In genomic region chr7:105362685-105363084, GRCh38 we compare ENCODE assay signal across 4 cellular contexts. TPM values are rescaled to one million over a fixed set of nuclear protein-coding genes. Genes with fewer than 3 reads are reported as not detected.
DNase-seq lines count a peak whose midpoint lies in the region; ATAC-seq, FAIRE-seq and TF ChIP-seq lines count a peak whose summit lies in the region.
"Not testable (repeated sequence)": the region's sequence is repeated elsewhere in the genome, so short reads cannot be mapped to it uniquely, and the experiment has no call there.

No MANE protein-coding gene starts in this region.

- not testable (repeated sequence) for FAIRE-seq in K562 (lab: Jason Lieb, UNC)

- WGBS in K562 (ENCODE audit: insufficient coverage, low coverage, missing lambda C conversion rate): 90% methylated on average over 5 of the region's 5 CpGs

- H3K79me2 ChIP-seq in K562 (ENCODE audit: control insufficient read depth, insufficient read depth, low read length): peaks cover 53% of the 10 kb centered on the region

- not testable (repeated sequence) for DNase-seq in K562 (ENCODE audit: extremely low read depth in 1 of 4, low spot score in 3 of 4); effector memory CD8-positive, alpha-beta T cell; memory B cell (ENCODE audit: low spot score in 2 of 2)

- not testable (repeated sequence) for H3K4me3 Mint-ChIP-seq in effector memory CD8-positive, alpha-beta T cell; memory B cell

- H3K4me1 ChIP-seq in HEK293 (ENCODE audit: control insufficient read depth, insufficient read depth, low read length): not testable (repeated sequence)
- peaks cover 20 to 28% of the 10 kb centered on the region in 2 experiments for H3K4me1 ChIP-seq in K562 (replicated peaks in 1 of 2; ENCODE audit: control insufficient read depth in 2 of 2, insufficient read depth in 2 of 2, low read length in 2 of 2)

- H3K9me3 Mint-ChIP-seq in effector memory CD8-positive, alpha-beta T cell; memory B cell: not testable (repeated sequence)

- H3K27ac Mint-ChIP-seq in effector memory CD8-positive, alpha-beta T cell: peak overlapping the region; percentile 60 to 77
- peak overlapping the region; percentile 52 for H3K27ac Mint-ChIP-seq in memory B cell

- TF ChIP-seq POLR2A in K562 (conservative IDR thresholded peaks at IDR 0.05): not testable (repeated sequence)

- not testable (repeated sequence) for H4K20me1 ChIP-seq in K562 (replicated peaks; ENCODE audit: control insufficient read depth, insufficient read depth, low read length)

- H3K4me1 Mint-ChIP-seq in effector memory CD8-positive, alpha-beta T cell (ENCODE audit: low read depth in 2 of 2): peaks cover 25 to 48% of the 10 kb centered on the region in 2 donors
- H3K4me1 Mint-ChIP-seq in memory B cell: peaks cover 41% of the 10 kb centered on the region

- H3K9me3 ChIP-seq in HEK293 (ENCODE audit: control insufficient read depth, insufficient read depth, low read depth, low read length); K562 (replicated peaks; ENCODE audit: control insufficient read depth, insufficient read depth, low read depth, low read length): not testable (repeated sequence)

- not testable (repeated sequence) for H2AFZ ChIP-seq in K562 (ENCODE audit: low read depth, low read length)

- CTCF ChIA-PET in HEK293 (lab: Yijun Ruan, JAX): interaction anchor here (0.6 kb wide), 1 partner anchor 1868 kb away, joined by 5 read pairs; no protein-coding TSS in a partner anchor
- CTCF ChIA-PET in K562 (lab: Yijun Ruan, JAX; ENCODE audit: low intra/inter-chr PET ratio): not testable (repeated sequence)

- H3K36me3 Mint-ChIP-seq in effector memory CD8-positive, alpha-beta T cell (ENCODE audit: insufficient read depth): not testable (repeated sequence)
- H3K36me3 Mint-ChIP-seq in memory B cell: peaks cover 28% of the 10 kb centered on the region

- not testable (repeated sequence) for H3K4me2 ChIP-seq in K562 (ENCODE audit: insufficient read depth, low read length)

- POLR2A ChIA-PET in HEK293 (lab: Yijun Ruan, JAX); K562 (lab: Yijun Ruan, JAX): not testable (repeated sequence)

- H3K27ac ChIP-seq in HEK293 (ENCODE audit: extremely low read depth, low read depth, low read length); K562 (ENCODE audit: extremely low read depth, low read depth, low read length): not testable (repeated sequence)

- not testable (repeated sequence) for ATAC-seq in K562; effector memory CD8-positive, alpha-beta T cell (replicated peaks); memory B cell (ENCODE audit: low read depth)

- TF ChIP-seq EP300 in K562 (IDR thresholded peaks at IDR 0.05; ENCODE audit: low read length): not testable (repeated sequence)

- H3K27me3 ChIP-seq in K562 (ENCODE audit: control insufficient read depth in 2 of 2, insufficient read depth in 2 of 2, low read length in 2 of 2): not testable (repeated sequence)

- not testable (repeated sequence) for H3K4me3 ChIP-seq in HEK293 (ENCODE audit: low read depth, low read length); K562

- not testable (repeated sequence) for BruUV-seq in K562 (replicated peaks; lab: Mats Ljungman, UMichigan)

- not testable (repeated sequence) for H3K27me3 Mint-ChIP-seq in effector memory CD8-positive, alpha-beta T cell; memory B cell

- H3K9me1 ChIP-seq in K562 (ENCODE audit: control insufficient read depth, insufficient read depth, low read length): not testable (repeated sequence)

- intact Hi-C loops in K562 (cut with micrococcal nuclease): not testable (repeated sequence)

- in situ Hi-C loops in K562 (cut with MboI): not testable (repeated sequence)

- not testable (repeated sequence) for TF ChIP-seq RAD21 in K562 (CRISPR knock-in tag; conservative IDR thresholded peaks at IDR 0.05 in 1 of 2, IDR thresholded peaks at IDR 0.05 in 1 of 2)

- H3K9ac ChIP-seq in K562 (ENCODE audit: insufficient read depth in 1 of 2, low read depth in 2 of 2, low read length in 2 of 2): not testable (repeated sequence)

- H3K36me3 ChIP-seq in HEK293 (ENCODE audit: control insufficient read depth in 2 of 2, insufficient read depth in 1 of 2, low read length in 2 of 2); K562 (ENCODE audit: control insufficient read depth, insufficient read depth, low read length): not testable (repeated sequence)

- TF ChIP-seq CTCF in HEK293 (tag by site-specific recombination; IDR thresholded peaks at IDR 0.05); K562 (IDR thresholded peaks at IDR 0.05 in 2 of 3, conservative IDR thresholded peaks at IDR 0.05 in 1 of 3; ENCODE audit: insufficient read depth in 2 of 3, low read depth in 1 of 3, low read length in 3 of 3): not testable (repeated sequence)

TF ChIP-seq in HEK293, 187 proteins besides CTCF, POLR2A, EP300 and RAD21 (continues in another document):
- TF ChIP-seq ZNF146 (tag by site-specific recombination; IDR thresholded peaks at IDR 0.05): peak; percentile 94
- 0 out of 2 replicates have a peak, but pooled peaks have one; percentile 46 for TF ChIP-seq ZNF280D (tag by site-specific recombination; IDR thresholded peaks at IDR 0.05)

TF ChIP-seq in K562, 482 proteins besides CTCF, POLR2A, EP300 and RAD21:
- TF ChIP-seq BCOR (IDR thresholded peaks at IDR 0.05) (peak; percentile 34; the same call in 1 of the 2 replicates), ZNF146 (CRISPR knock-in tag; IDR thresholded peaks at IDR 0.05; ENCODE audit: unreplicated experiment) (peak; percentile 86), KDM1A (IDR thresholded peaks at IDR 0.05) (peak in 1 of 2 experiments; percentile 33; a peak in 2 of 4 replicates)

RNA-seq across cellular contexts. Expression of gene SRPK2, which starts 26.0 kb away (rescaled TPM):
- total RNA-seq in K562 (2011; cell fraction: chromatin; rRNA removed; ENCODE audit: low replicate concordance): 35.3 and 133 TPM in 2 replicates
- total RNA-seq in K562 (2011; cell fraction: nucleolus; rRNA removed): 16.7 and 26.2 TPM in 2 replicates
- 38.6 and 52.0 TPM in 2 replicates for total RNA-seq in K562 (2011; cell fraction: nucleoplasm; rRNA removed)
- total RNA-seq in K562 (2014; rRNA removed): 25.3 and 28.2 TPM in 2 replicates
- total RNA-seq in K562 (2014; rRNA removed; fragmentation: Illumina TruSeq; extraction: Trizol): 38.8 and 43.1 TPM in 2 replicates
- 39.4 and 41.1 TPM in 2 replicates for total RNA-seq in K562 (2015; rRNA removed; fragmentation: Illumina TruSeq; extraction: Trizol)
- 38.8 and 44.7 TPM in 2 replicates for total RNA-seq in K562 (2021)
- 15.7 and 21.5 TPM in 2 replicates for polyA plus RNA-seq in K562 (2011; rRNA removed)
- 7.1 and 10.4 TPM in 2 replicates for polyA plus RNA-seq in K562 (2011; cell fraction: cytosol; rRNA removed)
- 17.2 and 19.5 TPM in 2 replicates for polyA plus RNA-seq in K562 (2011; cell fraction: nucleus; rRNA removed)
- 29.8 and 31.3 TPM in 2 replicates for polyA plus RNA-seq in K562 (2012)
- polyA plus RNA-seq in K562 (2014; fragmentation: Illumina TruSeq; extraction: Trizol): 33.6 and 36.3 TPM in 2 replicates
- 10 to 100 TPM; 27.3 to 33.3 TPM for polyA plus RNA-seq in K562 (2014; fragmentation: Nextera tagmentation; extraction: Ambion mirVana)
- 18.6 and 26.4 TPM in 2 replicates for polyA plus RNA-seq in K562 (2014; rRNA removed)
- polyA minus RNA-seq in K562 (2011; rRNA and poly(A)+ RNA removed): 32.2 and 34.9 TPM in 2 replicates
- polyA minus RNA-seq in K562 (2011; cell fraction: cytosol; rRNA and poly(A)+ RNA removed): 12.4 and 18.3 TPM in 2 replicates
- 21.5 and 27.9 TPM in 2 replicates for polyA minus RNA-seq in K562 (2011; cell fraction: nucleus; rRNA and poly(A)+ RNA removed)
